8 cellular contexts compared by ENCODE assay signal in the genomic region with DNA sequence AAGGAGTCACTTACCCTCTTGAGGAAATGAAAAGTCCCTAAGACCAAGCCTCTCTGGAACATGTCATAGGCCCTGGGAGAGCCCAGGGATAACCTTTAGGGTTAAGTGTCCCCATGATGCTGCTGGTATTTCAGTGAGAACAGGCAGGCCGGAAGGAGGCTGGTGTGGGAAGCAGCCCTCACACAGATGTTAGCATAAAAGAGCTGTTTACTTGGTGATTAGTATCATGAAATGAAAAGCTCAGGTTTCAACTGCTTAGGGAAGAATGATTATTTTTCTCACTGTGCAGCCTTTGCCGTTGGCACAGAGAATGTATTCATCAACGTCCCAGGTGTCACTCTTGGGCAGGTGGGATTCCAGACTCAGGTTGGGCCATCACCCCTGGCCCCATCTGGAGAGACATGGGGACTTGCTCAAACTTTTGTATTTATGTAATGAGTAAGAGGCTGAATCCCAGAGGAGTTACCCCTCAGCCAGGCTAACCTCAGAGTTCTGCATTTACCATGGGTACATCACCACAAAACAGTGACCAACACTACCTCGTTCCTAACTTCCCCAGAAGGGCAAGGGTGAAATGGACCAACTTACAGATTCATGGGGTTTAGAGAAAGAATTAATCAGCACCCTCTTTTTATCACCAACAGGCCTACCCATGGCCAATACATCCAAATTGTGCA.
DNase-seq lines count a peak whose midpoint lies in the region; ATAC-seq, FAIRE-seq and TF ChIP-seq lines count a peak whose summit lies in the region.

No MANE protein-coding gene starts in this region.

- H3K27ac Mint-ChIP-seq in chondrocyte (ENCODE audit: unreplicated experiment) (peak overlapping the region; percentile 97), progenitor cell of endocrine pancreas (peak overlapping the region; percentile 86)

- no peak for TF ChIP-seq CTCF in chondrocyte (IDR thresholded peaks at IDR 0.05)
- TF ChIP-seq CTCF in progenitor cell of endocrine pancreas (IDR thresholded peaks at IDR 0.05; ENCODE audit: unreplicated experiment), result no peak

- H3K9me3 ChIP-seq in small intestine (ENCODE audit: control insufficient read depth, low read depth), result no peaks in the 10 kb centered on the region

- H3K4me1 ChIP-seq in small intestine (ENCODE audit: control insufficient read depth in 2 of 2, insufficient read depth in 1 of 2, low read depth in 1 of 2, low read length in 1 of 2), result peaks cover 0 to 11% of the 10 kb centered on the region in 2 donors

- no peaks in the 10 kb centered on the region for H3K27me3 Mint-ChIP-seq in chondrocyte (ENCODE audit: low read depth)
- no peaks in the 10 kb centered on the region for H3K27me3 Mint-ChIP-seq in progenitor cell of endocrine pancreas

- H3K4me1 Mint-ChIP-seq in chondrocyte (ENCODE audit: low read depth) (peaks cover 46% of the 10 kb centered on the region), progenitor cell of endocrine pancreas (ENCODE audit: low read depth) (peaks cover 45% of the 10 kb centered on the region)

- H3K4me3 ChIP-seq in small intestine (ENCODE audit: low read depth in 1 of 2, low read length in 2 of 2), result no peak overlapping the region

- WGBS in small intestine, 3 donors, result 42 to 66% (median 57%) methylated on average over 4 of the region's 4 CpGs

- FAIRE-seq in small intestine (lab: Jason Lieb, UNC), result no peak

- H3K9me3 Mint-ChIP-seq in chondrocyte (ENCODE audit: low read depth), result no peaks in the 10 kb centered on the region
- H3K9me3 Mint-ChIP-seq in progenitor cell of endocrine pancreas (ENCODE audit: low read depth), result no peaks in the 10 kb centered on the region

- H3K27ac ChIP-seq in small intestine (ENCODE audit: low read depth in 1 of 2, low read length in 1 of 2), result no peak overlapping the region

- DNase-seq in NCI-H146 (lab: John Stamatoyannopoulos, UW) (peak; percentile 92), chondrocyte (ENCODE audit: low spot score) (no peak), progenitor cell of endocrine pancreas (ENCODE audit: low spot score, unreplicated experiment) (no peak), small intestine (no peak), superior temporal gyrus (ENCODE audit: extremely low spot score) (no peak)
- DNase-seq in activated CD4-positive, CD25-positive, alpha-beta regulatory T cell treated with anti-CD3 and anti-CD28 coated beads, Interleukin-2, amount 50 U/mL, for 72 hours, result no peak

- H3K27me3 ChIP-seq in small intestine (ENCODE audit: control insufficient read depth in 2 of 2, insufficient read depth in 2 of 2, low read length in 2 of 2), result no peaks in the 10 kb centered on the region

- H3K36me3 ChIP-seq in small intestine (ENCODE audit: control insufficient read depth in 2 of 2, insufficient read depth in 2 of 2, low read length in 2 of 2), result no peaks in the 10 kb centered on the region

- no peaks in the 10 kb centered on the region for H3K36me3 Mint-ChIP-seq in chondrocyte (ENCODE audit: low read depth)
- no peaks in the 10 kb centered on the region for H3K36me3 Mint-ChIP-seq in progenitor cell of endocrine pancreas (ENCODE audit: insufficient read depth)

- H3K4me3 Mint-ChIP-seq in chondrocyte (ENCODE audit: unreplicated experiment) (no peak overlapping the region), progenitor cell of endocrine pancreas (ENCODE audit: low read depth) (no peak overlapping the region)

- ATAC-seq in GM18520 (IDR thresholded peaks at IDR 0.05; ENCODE audit: unreplicated experiment) (peak; percentile 52), GM21423 (IDR thresholded peaks at IDR 0.05; ENCODE audit: unreplicated experiment) (no peak)
